Comparison of ENCODE assay signal across 8 cellular contexts in the genomic region with DNA sequence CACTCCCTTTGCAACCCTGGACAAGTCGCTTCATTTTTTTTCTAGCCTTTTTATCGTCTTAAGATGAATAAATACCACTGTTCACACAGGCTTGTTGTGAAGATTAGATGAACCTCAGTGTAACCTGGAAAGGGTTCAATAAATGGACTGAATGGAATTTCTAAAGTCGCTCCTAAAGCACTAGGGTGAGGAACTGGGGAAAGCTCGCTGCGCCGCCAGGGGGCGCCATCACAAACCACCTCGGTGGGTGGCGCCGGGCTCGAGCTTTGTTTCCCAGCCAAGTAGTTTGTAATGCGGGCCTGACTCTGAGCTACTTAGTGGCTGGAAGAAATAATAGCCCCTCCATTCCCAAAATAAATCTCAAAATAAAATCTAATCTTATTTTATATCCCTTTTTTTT. TPM values are rescaled to one million over a fixed set of nuclear protein-coding genes. Genes with fewer than 3 reads are reported as not detected.
A peak's percentile ranks its signal among the peaks of the same experiment; 100 is the strongest.
DNase-seq lines count a peak whose midpoint lies in the region; ATAC-seq, FAIRE-seq and TF ChIP-seq lines count a peak whose summit lies in the region.

No MANE protein-coding gene starts in this region.

- peak; percentile 58 for FAIRE-seq in endothelial cell of umbilical vein (lab: Jason Lieb, UNC)

- no peak overlapping the region for H3K27ac ChIP-seq in endothelial cell of umbilical vein (ENCODE audit: insufficient read depth, low read depth, low read length)

- no peak overlapping the region for H3K4me3 ChIP-seq in endothelial cell of umbilical vein (replicated peaks in 1 of 3; ENCODE audit: insufficient read depth in 1 of 3, low read depth in 1 of 3, low read length in 3 of 3)

- no peak overlapping the region for H3K27ac Mint-ChIP-seq in activated CD8-positive, alpha-beta T cell treated with anti-CD3 and anti-CD28 coated beads, Interleukin-2, amount 10 ng/mL, durations not matched to agents 7 days and 5 days
- H3K27ac Mint-ChIP-seq in nephron progenitor cell (no peak overlapping the region), type B pancreatic cell (no peak overlapping the region)

- intact Hi-C loops in endothelial cell of umbilical vein (cut with micrococcal nuclease): loop anchor here (1.0 kb wide), 1 partner anchor 32 kb away; no protein-coding TSS in a partner anchor

- H3K27me3 Mint-ChIP-seq in activated CD8-positive, alpha-beta T cell treated with anti-CD3 and anti-CD28 coated beads, Interleukin-2, amount 10 ng/mL, durations not matched to agents 7 days and 5 days (ENCODE audit: low read depth): peaks cover 34% of the 10 kb centered on the region
- peaks cover 21% of the 10 kb centered on the region for H3K27me3 Mint-ChIP-seq in nephron progenitor cell (ENCODE audit: low read depth, poor library complexity)
- peaks cover 15% of the 10 kb centered on the region for H3K27me3 Mint-ChIP-seq in type B pancreatic cell

- no peak overlapping the region for H3K4me3 Mint-ChIP-seq in activated CD8-positive, alpha-beta T cell treated with anti-CD3 and anti-CD28 coated beads, Interleukin-2, amount 10 ng/mL, durations not matched to agents 7 days and 5 days
- no peak overlapping the region for H3K4me3 Mint-ChIP-seq in nephron progenitor cell
- no peak overlapping the region for H3K4me3 Mint-ChIP-seq in type B pancreatic cell

- H4K20me1 ChIP-seq in endothelial cell of umbilical vein (replicated peaks; ENCODE audit: control insufficient read depth, extremely low read depth, insufficient read depth, low read length): no peaks in the 10 kb centered on the region

- DNase-seq in NCI-H2029 (lab: John Stamatoyannopoulos, UW): peak; percentile 49
- DNase-seq in NCI-H2029 treated with DMSO at 0.1 percent for 48 hours (lab: John Stamatoyannopoulos, UW): no peak
- DNase-seq in NCI-H2107 (lab: John Stamatoyannopoulos, UW): peak; percentile 38
- peak; percentile 79 for DNase-seq in activated CD8-positive, alpha-beta T cell treated with anti-CD3 and anti-CD28 coated beads, Interleukin-2, amount 10 ng/mL, durations not matched to agents 7 days and 5 days
- DNase-seq in endothelial cell of umbilical vein (ENCODE audit: low read depth, low spot score): peak; percentile 18
- DNase-seq in nephron progenitor cell: peak; percentile 36
- no peak for DNase-seq in type B pancreatic cell (ENCODE audit: extremely low spot score, unreplicated experiment)

- peaks cover 0 to 3% of the 10 kb centered on the region in 2 experiments for H3K27me3 ChIP-seq in endothelial cell of umbilical vein (ENCODE audit: control insufficient read depth in 2 of 2, insufficient read depth in 2 of 2, low read length in 2 of 2)

- no peak overlapping the region for H3K4me2 ChIP-seq in endothelial cell of umbilical vein (ENCODE audit: insufficient read depth, low read length)

- H3K9me3 Mint-ChIP-seq in activated CD8-positive, alpha-beta T cell treated with anti-CD3 and anti-CD28 coated beads, Interleukin-2, amount 10 ng/mL, durations not matched to agents 7 days and 5 days (ENCODE audit: insufficient read depth): no peaks in the 10 kb centered on the region
- H3K9me3 Mint-ChIP-seq in nephron progenitor cell (peaks cover 54% of the 10 kb centered on the region), type B pancreatic cell (no peaks in the 10 kb centered on the region)

- TF ChIP-seq CTCF in endothelial cell of umbilical vein (IDR thresholded peaks at IDR 0.05; ENCODE audit: extremely low read depth in 1 of 2, insufficient read depth in 1 of 2, low read depth in 1 of 2, low read length in 2 of 2): peak; percentile 76 to 85
- TF ChIP-seq CTCF in nephron progenitor cell (IDR thresholded peaks at IDR 0.05): peak; percentile 45
- TF ChIP-seq CTCF in type B pancreatic cell (conservative IDR thresholded peaks at IDR 0.05): peak; percentile 67

- H3K4me1 Mint-ChIP-seq in activated CD8-positive, alpha-beta T cell treated with anti-CD3 and anti-CD28 coated beads, Interleukin-2, amount 10 ng/mL, durations not matched to agents 7 days and 5 days (ENCODE audit: low read depth): no peaks in the 10 kb centered on the region
- no peaks in the 10 kb centered on the region for H3K4me1 Mint-ChIP-seq in nephron progenitor cell
- H3K4me1 Mint-ChIP-seq in type B pancreatic cell (ENCODE audit: unreplicated experiment): no peaks in the 10 kb centered on the region

- POLR2A ChIA-PET in activated CD8-positive, alpha-beta T cell treated with anti-CD3 and anti-CD28 coated beads, Interleukin-2, amount 10 ng/mL, durations not matched to agents 7 days and 5 days (lab: Charles Lee): interaction anchor here (0.6 kb wide), 1 partner anchor 81 kb away, joined by 4 read pairs; no protein-coding TSS in a partner anchor
- POLR2A ChIA-PET in endothelial cell of umbilical vein (lab: Charles Lee): interaction anchor here (0.7 kb wide), 1 partner anchor 13 kb away, joined by 4 read pairs; no protein-coding TSS in a partner anchor

- no peak overlapping the region for H2AFZ ChIP-seq in endothelial cell of umbilical vein (ENCODE audit: low read depth, low read length)

- no peaks in the 10 kb centered on the region for H3K36me3 ChIP-seq in endothelial cell of umbilical vein (ENCODE audit: control insufficient read depth in 2 of 2, extremely low read depth in 1 of 2, insufficient read depth in 2 of 2, low read length in 2 of 2)

- CTCF ChIA-PET in activated CD8-positive, alpha-beta T cell treated with anti-CD3 and anti-CD28 coated beads, Interleukin-2, amount 10 ng/mL, durations not matched to agents 7 days and 5 days (lab: Charles Lee): interaction anchor here (0.7 to 5.4 kb wide), 38 partner anchors 7 to 372 kb away, joined by 3 to 177 read pairs (median 4); a partner anchor contains a TSS
- CTCF ChIA-PET in endothelial cell of umbilical vein (lab: Charles Lee): interaction anchor here (0.6 to 3.3 kb wide), 37 partner anchors 8 to 718 kb away, joined by 3 to 43 read pairs (median 6); a partner anchor contains a TSS

- H3K36me3 Mint-ChIP-seq in activated CD8-positive, alpha-beta T cell treated with anti-CD3 and anti-CD28 coated beads, Interleukin-2, amount 10 ng/mL, durations not matched to agents 7 days and 5 days (ENCODE audit: low read depth): no peaks in the 10 kb centered on the region
- H3K36me3 Mint-ChIP-seq in nephron progenitor cell (ENCODE audit: low read depth): no peaks in the 10 kb centered on the region
- H3K36me3 Mint-ChIP-seq in type B pancreatic cell: no peaks in the 10 kb centered on the region

- no TSS peak for BruUV-seq in endothelial cell of umbilical vein (replicated peaks; lab: Mats Ljungman, UMichigan)

- H3K9me1 ChIP-seq in endothelial cell of umbilical vein (replicated peaks; ENCODE audit: control insufficient read depth, extremely low read depth, insufficient read depth, low read length): no peaks in the 10 kb centered on the region

- dilution Hi-C loops in endothelial cell of umbilical vein (cut with MboI; ENCODE audit: extremely low pct_ligation_motif_present, low sequenced_read_pairs): no loop called here

- ATAC-seq in activated CD8-positive, alpha-beta T cell treated with anti-CD3 and anti-CD28 coated beads, Interleukin-2, amount 10 ng/mL, durations not matched to agents 7 days and 5 days: peak; percentile 67
- ATAC-seq in GM19463 (IDR thresholded peaks at IDR 0.05; ENCODE audit: unreplicated experiment): no peak

- H3K9me3 ChIP-seq in endothelial cell of umbilical vein (replicated peaks; ENCODE audit: control insufficient read depth, insufficient read depth, low read length): no peaks in the 10 kb centered on the region

- H3K79me2 ChIP-seq in endothelial cell of umbilical vein (ENCODE audit: control insufficient read depth, insufficient read depth, low read length): no peaks in the 10 kb centered on the region

- no peak for TF ChIP-seq POLR2A in endothelial cell of umbilical vein (IDR thresholded peaks at IDR 0.05; ENCODE audit: low read depth, low read length)

- H3K9ac ChIP-seq in endothelial cell of umbilical vein (replicated peaks; ENCODE audit: extremely low read depth, insufficient read depth, low read length): no peak overlapping the region

- no peaks in the 10 kb centered on the region for H3K4me1 ChIP-seq in endothelial cell of umbilical vein (ENCODE audit: control insufficient read depth, extremely low read depth, insufficient read depth, low read length)

RNA-seq across cellular contexts. Expression of a gene that starts 2.2 kb away (rescaled TPM):
- total RNA-seq in activated CD8-positive, alpha-beta T cell treated with anti-CD3 and anti-CD28 coated beads, Interleukin-2, amount 10 ng/mL, durations not matched to agents 7 days and 5 days: not detected
- total RNA-seq in endothelial cell of umbilical vein: not detected in 2 replicates
- polyA plus RNA-seq in endothelial cell of umbilical vein: not detected in 2 replicates
- polyA plus RNA-seq in endothelial cell of umbilical vein (2011; cell fraction: cytosol; rRNA removed): not detected in 2 replicates
- polyA plus RNA-seq in endothelial cell of umbilical vein (2011; cell fraction: nucleus; rRNA removed): not detected in 2 replicates
- not detected in 2 replicates for polyA plus RNA-seq in endothelial cell of umbilical vein (2012)
- polyA minus RNA-seq in endothelial cell of umbilical vein: not detected in 2 replicates
- polyA minus RNA-seq in endothelial cell of umbilical vein (2011; cell fraction: cytosol; rRNA and poly(A)+ RNA removed): not detected
- polyA minus RNA-seq in endothelial cell of umbilical vein (2011; cell fraction: nucleus; rRNA and poly(A)+ RNA removed): not detected in 2 replicates
- total RNA-seq in type B pancreatic cell (ENCODE audit: low replicate concordance): 29.8 and 76.1 TPM in 2 replicates

RNA-seq across cellular contexts. Expression of a gene that starts 43.2 kb away (rescaled TPM):
- not detected for total RNA-seq in activated CD8-positive, alpha-beta T cell treated with anti-CD3 and anti-CD28 coated beads, Interleukin-2, amount 10 ng/mL, durations not matched to agents 7 days and 5 days
- total RNA-seq in endothelial cell of umbilical vein (not detected in 2 replicates), type B pancreatic cell (ENCODE audit: low replicate concordance) (not detected in 2 replicates)
- not detected in 2 replicates for polyA plus RNA-seq in endothelial cell of umbilical vein
- polyA plus RNA-seq in endothelial cell of umbilical vein (2011; cell fraction: cytosol; rRNA removed): not detected in 2 replicates
- not detected in 2 replicates for polyA plus RNA-seq in endothelial cell of umbilical vein (2011; cell fraction: nucleus; rRNA removed)
- polyA plus RNA-seq in endothelial cell of umbilical vein (2012): not detected in 2 replicates
- polyA minus RNA-seq in endothelial cell of umbilical vein: not detected in 2 replicates
- polyA minus RNA-seq in endothelial cell of umbilical vein (2011; cell fraction: cytosol; rRNA and poly(A)+ RNA removed): not detected
- polyA minus RNA-seq in endothelial cell of umbilical vein (2011; cell fraction: nucleus; rRNA and poly(A)+ RNA removed): not detected in 2 replicates

RNA-seq across cellular contexts. Expression of a gene that starts 44.7 kb away (rescaled TPM):
- total RNA-seq in activated CD8-positive, alpha-beta T cell treated with anti-CD3 and anti-CD28 coated beads, Interleukin-2, amount 10 ng/mL, durations not matched to agents 7 days and 5 days: not detected
- total RNA-seq in endothelial cell of umbilical vein (not detected in 2 replicates), type B pancreatic cell (ENCODE audit: low replicate concordance) (13.5 and 13.9 TPM in 2 replicates)
- polyA plus RNA-seq in endothelial cell of umbilical vein: not detected in 2 replicates
- polyA plus RNA-seq in endothelial cell of umbilical vein (2011; cell fraction: cytosol; rRNA removed): not detected in 2 replicates
- not detected in 2 replicates for polyA plus RNA-seq in endothelial cell of umbilical vein (2011; cell fraction: nucleus; rRNA removed)
- not detected in 2 replicates for polyA plus RNA-seq in endothelial cell of umbilical vein (2012)
- polyA minus RNA-seq in endothelial cell of umbilical vein: not detected in 2 replicates
- polyA minus RNA-seq in endothelial cell of umbilical vein (2011; cell fraction: cytosol; rRNA and poly(A)+ RNA removed): not detected
- polyA minus RNA-seq in endothelial cell of umbilical vein (2011; cell fraction: nucleus; rRNA and poly(A)+ RNA removed): not detected in 2 replicates

Comparison
In these comparisons a context has a peak if more than half of its experiments do, and no peak if none do; other contexts are left out.
1. DNase-seq: peak in NCI-H2029 (single experiment), NCI-H2107 (single experiment), activated CD8-positive, alpha-beta T cell treated with anti-CD3 and anti-CD28 coated beads, Interleukin-2, amount 10 ng/mL, durations not matched to agents 7 days and 5 days (single experiment), endothelial cell of umbilical vein (single experiment) and nephron progenitor cell (single experiment); none in NCI-H2029 treated with DMSO at 0.1 percent for 48 hours (single experiment) and type B pancreatic cell (single experiment).
2. RNA of a gene that starts 2.2 kb away (total RNA-seq): 29.8 to 76.1 TPM in type B pancreatic cell; not detected in activated CD8-positive, alpha-beta T cell treated with anti-CD3 and anti-CD28 coated beads, Interleukin-2, amount 10 ng/mL, durations not matched to agents 7 days and 5 days and not detected in endothelial cell of umbilical vein; every median in the first group is over 10 times any median in the second.
3. RNA of a gene that starts 44.7 kb away (total RNA-seq): 13.5 to 13.9 TPM in type B pancreatic cell; not detected in activated CD8-positive, alpha-beta T cell treated with anti-CD3 and anti-CD28 coated beads, Interleukin-2, amount 10 ng/mL, durations not matched to agents 7 days and 5 days and not detected in endothelial cell of umbilical vein; every median in the first group is over 10 times any median in the second.
4. Peak in every context shown above with its lines, with median percentiles within 50 percentile points of each other: CTCF ChIP-seq.